27 cellular contexts compared by ENCODE assay signal in the genomic region with DNA sequence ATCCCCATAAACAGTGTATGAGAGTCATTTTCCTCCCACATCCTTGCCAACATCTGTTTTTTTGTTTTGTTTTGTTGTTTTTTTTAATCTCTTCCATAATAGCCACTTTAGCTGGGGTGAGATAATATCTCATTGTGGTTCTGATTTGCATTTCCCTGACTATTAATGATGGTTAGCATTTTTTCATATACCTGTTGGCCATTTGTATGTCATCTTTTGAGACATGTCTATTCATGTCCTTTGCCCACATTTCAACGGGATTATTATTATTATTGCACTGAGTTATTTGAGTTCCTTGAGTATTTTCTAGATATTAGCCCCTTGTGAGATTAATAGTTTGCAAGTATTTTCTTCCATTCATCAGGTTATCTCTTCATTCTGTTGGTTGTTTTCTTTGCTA.
"Had no signal": no experiment of that assay in that cellular context is flagged by ENCODE, and none has a peak within 500 bp of the region (broad histone marks: within the 10 kb centered on the region; RNA-seq: fewer than 3 reads in every experiment).

No MANE protein-coding gene starts in this region.

- H3K4me1 ChIP-seq: ascending aorta had no signal

- H3K36me3 ChIP-seq: ascending aorta had no signal

- H3K27me3 ChIP-seq: ascending aorta had no signal

- H3K4me3 ChIP-seq: ascending aorta had no signal

- DNase-seq: activated B cell treated with CpG ODN at 0.5 μM for 24 hours; activated CD4-positive, alpha-beta memory T cell treated with anti-CD3 and anti-CD28 coated beads, Interleukin-2, amount 10 ng/mL, durations not matched to agents 7 days and 5 days; activated CD4-positive, alpha-beta T cell treated with anti-CD3 and anti-CD28 coated beads for 4 hours; activated CD4-positive, alpha-beta T cell treated with anti-CD3 and anti-CD28 coated beads, Interleukin-2, amount 10 ng/mL, durations not matched to agents 7 days and 5 days; activated CD4-positive, alpha-beta T cell treated with anti-CD3 and anti-CD28 coated beads, Interleukin-2, amount 50 U/mL, for 48 hours; activated CD4-positive, CD25-positive, alpha-beta regulatory T cell treated with anti-CD3 and anti-CD28 coated beads, Interleukin-2, amount 50 U/mL, for 72 hours; activated CD8-positive, alpha-beta memory T cell treated with anti-CD3 and anti-CD28 coated beads for 24 hours; activated CD8-positive, alpha-beta memory T cell treated with anti-CD3 and anti-CD28 coated beads, Interleukin-2, amount 10 ng/mL, durations not matched to agents 7 days and 5 days; activated CD8-positive, alpha-beta memory T cell treated with anti-CD3 and anti-CD28 coated beads, Interleukin-2, amount 50 U/mL, for 48 hours; activated CD8-positive, alpha-beta T cell treated with anti-CD3 and anti-CD28 coated beads, Interleukin-2, amount 10 ng/mL, durations not matched to agents 7 days and 5 days; activated effector memory CD4-positive, alpha-beta T cell treated with Interleukin-2 at 50 U/mL for 16 hours; activated gamma-delta T cell; activated naive CD4-positive, alpha-beta T cell treated with anti-CD3 and anti-CD28 coated beads, Interleukin-2, amount 10 ng/mL, durations not matched to agents 7 days and 5 days; activated naive CD4-positive, alpha-beta T cell treated with Interleukin-2 at 50 U/mL for 16 hours; activated naive CD8-positive, alpha-beta T cell treated with anti-CD3 and anti-CD28 coated beads, Interleukin-2, amount 10 ng/mL, durations not matched to agents 7 days and 5 days; activated naive CD8-positive, alpha-beta T cell treated with anti-CD3 and anti-CD28 coated beads, Interleukin-2, amount 50 U/mL, for 24 hours; activated T-cell treated with anti-CD3 and anti-CD28 coated beads, Interleukin-2, amount 50 U/mL, for 24 hours; activated T-cell treated with anti-CD3 and anti-CD28 coated beads, Interleukin-2, amount 50 U/mL, for 48 hours; amygdala; anterior cingulate cortex; central memory CD4-positive, alpha-beta T cell; T-helper 1 cell; T-helper 2 cell; T-helper 9 cell had no signal

- FAIRE-seq: TTC549 had no signal

- H3K27ac ChIP-seq: ascending aorta, VCaP had no signal

- ATAC-seq: activated CD8-positive, alpha-beta memory T cell treated with anti-CD3 and anti-CD28 coated beads, Interleukin-2, amount 10 ng/mL, durations not matched to agents 7 days and 5 days; activated CD8-positive, alpha-beta T cell treated with anti-CD3 and anti-CD28 coated beads, Interleukin-2, amount 10 ng/mL, durations not matched to agents 7 days and 5 days; activated naive CD8-positive, alpha-beta T cell treated with anti-CD3 and anti-CD28 coated beads, Interleukin-2, amount 50 U/mL, for 24 hours had no signal
